ENCODE assay signal across 10 cellular contexts in the genomic region with DNA sequence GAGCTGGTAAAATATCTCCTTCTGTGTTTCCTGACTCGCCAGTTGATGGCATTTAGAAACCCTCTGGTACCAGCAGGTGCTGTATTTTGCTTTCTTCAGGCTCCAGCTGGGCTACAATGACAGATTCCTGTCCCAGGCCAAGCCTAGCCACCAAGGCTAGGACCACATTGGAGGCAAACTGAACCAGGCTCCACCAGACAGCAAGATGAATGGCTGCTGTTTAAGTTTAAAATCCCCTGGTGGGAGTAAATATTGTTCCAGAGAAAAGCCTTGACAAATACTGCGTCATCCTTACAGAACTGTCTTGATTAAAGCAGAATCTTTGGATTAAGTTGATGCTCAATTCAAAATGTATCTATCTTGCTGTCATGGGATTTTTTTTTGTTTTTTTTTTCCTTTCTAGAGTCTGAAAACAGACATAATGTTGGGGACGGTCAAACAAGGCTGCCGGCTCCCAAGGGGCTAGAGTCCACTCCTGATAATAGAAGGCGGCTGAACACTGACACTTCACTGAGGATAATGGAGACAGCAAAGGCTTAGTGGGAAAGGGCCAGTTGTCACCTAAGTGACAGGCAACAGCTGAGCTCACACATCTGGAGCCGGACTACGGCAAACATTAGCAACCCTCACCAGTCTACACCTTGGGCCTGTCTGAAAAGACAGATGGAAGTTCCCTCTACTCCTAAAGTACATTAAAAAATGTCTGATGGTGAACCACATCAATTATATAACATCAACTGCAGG. TPM values are rescaled to one million over a fixed set of nuclear protein-coding genes. Genes with fewer than 3 reads are reported as not detected.
A peak's percentile ranks its signal among the peaks of the same experiment; 100 is the strongest.
DNase-seq lines count a peak whose midpoint lies in the region; ATAC-seq and TF ChIP-seq lines count a peak whose summit lies in the region.
"Had no signal": no experiment of that assay in that cellular context is flagged by ENCODE, and none has a peak within 500 bp of the region (broad histone marks: within the 10 kb centered on the region; RNA-seq: fewer than 3 reads in every experiment).

No MANE protein-coding gene starts in this region.

- H3K4me3 ChIP-seq in HUES6 (ENCODE audit: low read depth, low read length) (peak overlapping the region; percentile 71), adipocyte (ENCODE audit: low read length) (peak overlapping the region; percentile 97), iPS-18a (ENCODE audit: low read length) (peak overlapping the region; percentile 77), spleen (peak overlapping the region; percentile 51 to 93 (median 67)), Peyer's patch (no peak overlapping the region)

- no peak overlapping the region for H3K27ac Mint-ChIP-seq in natural killer cell treated with Interleukin-12 subunit alpha and Interleukin-12 subunit beta and Interleukin-15 and Interleukin-18, amount 100 ng/mL, for 72 hours
- H3K27ac Mint-ChIP-seq: naive thymus-derived CD4-positive, alpha-beta T cell had no signal

- no peaks in the 10 kb centered on the region for H3K9me3 ChIP-seq in HUES6 (ENCODE audit: control insufficient read depth, insufficient read depth, low read depth, low read length)
- no peaks in the 10 kb centered on the region for H3K9me3 ChIP-seq in adipocyte (ENCODE audit: control insufficient read depth, low read length)
- H3K9me3 ChIP-seq in iPS-18a (ENCODE audit: control insufficient read depth, low read depth, low read length): no peaks in the 10 kb centered on the region
- H3K9me3 ChIP-seq in spleen: no peaks in the 10 kb centered on the region
- H3K9me3 ChIP-seq in Peyer's patch: no peaks in the 10 kb centered on the region

- peaks cover 6% of the 10 kb centered on the region for H3K36me3 Mint-ChIP-seq in natural killer cell treated with Interleukin-12 subunit alpha and Interleukin-12 subunit beta and Interleukin-15 and Interleukin-18, amount 100 ng/mL, for 72 hours

- ATAC-seq in natural killer cell treated with Interleukin-12 subunit alpha and Interleukin-12 subunit beta and Interleukin-15 and Interleukin-18, amount 100 ng/mL, for 72 hours: no peak
- no peak for ATAC-seq in HG02623 (IDR thresholded peaks at IDR 0.05; ENCODE audit: unreplicated experiment)
- ATAC-seq: naive thymus-derived CD4-positive, alpha-beta T cell had no signal

- 66 to 84% (median 75%) methylated on average over 7 of the region's 7 CpGs for WGBS in spleen, 5 donors

- intact Hi-C loops in spleen (cut with DNase I; ENCODE audit: low total_unique reads): loop anchor here (5.0 kb wide), 1 partner anchor 695 kb away; no protein-coding TSS in a partner anchor

- peak; percentile 66 for DNase-seq in adipocyte (ENCODE audit: low read depth)
- no peak for DNase-seq in spleen
- DNase-seq in natural killer cell treated with Interleukin-12 subunit alpha and Interleukin-12 subunit beta and Interleukin-15 and Interleukin-18, amount 100 ng/mL, for 72 hours (ENCODE audit: low spot score): no peak
- DNase-seq in Peyer's patch: no peak
- no peak for DNase-seq in medulla oblongata (ENCODE audit: extremely low spot score)
- DNase-seq: activated CD4-positive, alpha-beta T cell treated with anti-CD3 and anti-CD28 coated beads for 1 hour; naive thymus-derived CD4-positive, alpha-beta T cell had no signal

- H3K4me1 ChIP-seq in HUES6 (ENCODE audit: control insufficient read depth, insufficient read depth, low read length): peaks cover 14% of the 10 kb centered on the region; the same call in 1 of the 2 replicates
- H3K4me1 ChIP-seq in adipocyte (ENCODE audit: control insufficient read depth, insufficient read depth, low read length): peaks cover 55% of the 10 kb centered on the region
- peaks cover 10% of the 10 kb centered on the region for H3K4me1 ChIP-seq in iPS-18a (ENCODE audit: control insufficient read depth, low read depth, low read length)
- peaks cover 0 to 53% (median 23%) of the 10 kb centered on the region in 6 donors for H3K4me1 ChIP-seq in spleen
- peaks cover 0 to 11% (median 2%) of the 10 kb centered on the region in 4 donors for H3K4me1 ChIP-seq in Peyer's patch

- H3K4me1 Mint-ChIP-seq in natural killer cell treated with Interleukin-12 subunit alpha and Interleukin-12 subunit beta and Interleukin-15 and Interleukin-18, amount 100 ng/mL, for 72 hours (ENCODE audit: low read depth in 2 of 2): peaks cover 0 to 9% of the 10 kb centered on the region in 2 donors

- H3K9ac ChIP-seq in HUES6 (ENCODE audit: low read length): peak overlapping the region; percentile 64
- peak overlapping the region; percentile 91 for H3K9ac ChIP-seq in adipocyte (ENCODE audit: low read length)
- H3K9ac ChIP-seq in iPS-18a (ENCODE audit: low read length): no peak overlapping the region

- TF ChIP-seq POLR2A in spleen (IDR thresholded peaks at IDR 0.05) (no peak), Peyer's patch (IDR thresholded peaks at IDR 0.05) (no peak)

- H3K27ac ChIP-seq in HUES6 (ENCODE audit: low read depth, low read length) (no peak overlapping the region), iPS-18a (ENCODE audit: low read length) (no peak overlapping the region), spleen (peak overlapping the region in 6 of 8 donors; percentile 15 to 84 (median 80)), Peyer's patch (no peak overlapping the region)

- H3K36me3 ChIP-seq in HUES6 (ENCODE audit: control insufficient read depth, insufficient read depth, low read length): no peaks in the 10 kb centered on the region
- no peaks in the 10 kb centered on the region for H3K36me3 ChIP-seq in adipocyte (ENCODE audit: control insufficient read depth, insufficient read depth, low read length, severe bottlenecking)
- H3K36me3 ChIP-seq in iPS-18a (ENCODE audit: control insufficient read depth, low read depth, low read length): no peaks in the 10 kb centered on the region
- no peaks in the 10 kb centered on the region for H3K36me3 ChIP-seq in spleen
- H3K36me3 ChIP-seq in Peyer's patch: no peaks in the 10 kb centered on the region

- no peaks in the 10 kb centered on the region for H3K9me3 Mint-ChIP-seq in natural killer cell treated with Interleukin-12 subunit alpha and Interleukin-12 subunit beta and Interleukin-15 and Interleukin-18, amount 100 ng/mL, for 72 hours

- H3K27me3 ChIP-seq in HUES6 (ENCODE audit: control insufficient read depth, insufficient read depth, low read length) (peaks cover 50% of the 10 kb centered on the region), adipocyte (replicated peaks; ENCODE audit: control insufficient read depth, insufficient read depth, low read length) (no peaks in the 10 kb centered on the region), iPS-18a (ENCODE audit: control insufficient read depth, insufficient read depth, low read length) (peaks cover 49% of the 10 kb centered on the region), spleen (replicated peaks in 1 of 7) (peaks cover 0 to 64% (median 19%) of the 10 kb centered on the region in 7 donors), Peyer's patch (no peaks in the 10 kb centered on the region)

- H3K4me3 Mint-ChIP-seq in natural killer cell treated with Interleukin-12 subunit alpha and Interleukin-12 subunit beta and Interleukin-15 and Interleukin-18, amount 100 ng/mL, for 72 hours: no peak overlapping the region

- H3K27me3 Mint-ChIP-seq in natural killer cell treated with Interleukin-12 subunit alpha and Interleukin-12 subunit beta and Interleukin-15 and Interleukin-18, amount 100 ng/mL, for 72 hours: peaks cover 31% of the 10 kb centered on the region in 2 donors

- TF ChIP-seq CTCF in spleen (IDR thresholded peaks at IDR 0.05 in 8 of 11, conservative IDR thresholded peaks at IDR 0.05 in 3 of 11) (no peak), Peyer's patch (IDR thresholded peaks at IDR 0.05) (no peak)

RNA-seq across cellular contexts. Expression of a gene that starts 1.8 kb away (rescaled TPM):
- 10 to 100 TPM; 14.4 to 73.0 (median 35.8) TPM for total RNA-seq in spleen
- 10 to 100 TPM in 1 of 3 donors, 1 to 10 TPM in 2; 5.1 to 11.1 (median 5.4) TPM for polyA plus RNA-seq in spleen
- not detected for total RNA-seq in natural killer cell treated with Interleukin-12 subunit alpha and Interleukin-12 subunit beta and Interleukin-15 and Interleukin-18, amount 100 ng/mL, for 72 hours
- total RNA-seq in Peyer's patch: 10 to 100 TPM in 2 of 4 donors, 1 to 10 TPM in 1, under 1 TPM in 1; 0.53 to 12.6 (median 6.3) TPM
- polyA plus RNA-seq: naive thymus-derived CD4-positive, alpha-beta T cell had no signal

Comparison
In these comparisons a context has a peak if more than half of its experiments do, and no peak if none do; other contexts are left out.
1. H3K27ac ChIP-seq: peak in spleen (6 of 8); none in HUES6 (single experiment), iPS-18a (single experiment) and Peyer's patch (0 of 4).
2. H3K4me3 ChIP-seq: peak in HUES6 (single experiment), adipocyte (single experiment), iPS-18a (single experiment) and spleen (8 of 8); none in Peyer's patch (0 of 4).